1 cellular context compared by ENCODE assay signal in the genomic region with DNA sequence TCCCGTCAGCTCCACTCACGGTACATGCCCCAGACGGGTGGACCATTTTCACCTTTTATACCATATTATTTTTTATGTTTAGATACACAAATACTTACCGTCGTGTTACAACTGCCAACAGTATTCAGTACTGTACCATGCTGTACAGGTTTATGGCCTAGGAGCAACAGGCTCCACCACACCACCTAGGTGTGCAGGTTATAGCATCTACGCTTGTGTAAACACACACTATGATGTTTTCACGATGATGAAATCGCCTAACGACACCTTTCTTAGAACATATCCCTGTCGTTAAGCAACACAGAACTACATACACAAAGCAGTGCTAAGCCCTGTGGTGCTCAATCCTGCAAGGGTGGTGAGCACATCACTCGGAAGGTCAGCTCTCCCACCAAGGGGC.
A peak's percentile ranks its signal among the peaks of the same experiment; 100 is the strongest.
TF ChIP-seq lines count a peak whose summit lies in the region.

No MANE protein-coding gene starts in this region.

TF ChIP-seq in IMR-90, 13 proteins besides CTCF, POLR2A, EP300 and RAD21:
- peak; percentile 41 for TF ChIP-seq CEBPB (IDR thresholded peaks at IDR 0.05; ENCODE audit: low read depth, low read length)
- TF ChIP-seq BHLHE40 (IDR thresholded peaks at IDR 0.05; ENCODE audit: low read depth, low read length) = no peak
